8 cellular contexts compared by ENCODE assay signal in the genomic region with DNA sequence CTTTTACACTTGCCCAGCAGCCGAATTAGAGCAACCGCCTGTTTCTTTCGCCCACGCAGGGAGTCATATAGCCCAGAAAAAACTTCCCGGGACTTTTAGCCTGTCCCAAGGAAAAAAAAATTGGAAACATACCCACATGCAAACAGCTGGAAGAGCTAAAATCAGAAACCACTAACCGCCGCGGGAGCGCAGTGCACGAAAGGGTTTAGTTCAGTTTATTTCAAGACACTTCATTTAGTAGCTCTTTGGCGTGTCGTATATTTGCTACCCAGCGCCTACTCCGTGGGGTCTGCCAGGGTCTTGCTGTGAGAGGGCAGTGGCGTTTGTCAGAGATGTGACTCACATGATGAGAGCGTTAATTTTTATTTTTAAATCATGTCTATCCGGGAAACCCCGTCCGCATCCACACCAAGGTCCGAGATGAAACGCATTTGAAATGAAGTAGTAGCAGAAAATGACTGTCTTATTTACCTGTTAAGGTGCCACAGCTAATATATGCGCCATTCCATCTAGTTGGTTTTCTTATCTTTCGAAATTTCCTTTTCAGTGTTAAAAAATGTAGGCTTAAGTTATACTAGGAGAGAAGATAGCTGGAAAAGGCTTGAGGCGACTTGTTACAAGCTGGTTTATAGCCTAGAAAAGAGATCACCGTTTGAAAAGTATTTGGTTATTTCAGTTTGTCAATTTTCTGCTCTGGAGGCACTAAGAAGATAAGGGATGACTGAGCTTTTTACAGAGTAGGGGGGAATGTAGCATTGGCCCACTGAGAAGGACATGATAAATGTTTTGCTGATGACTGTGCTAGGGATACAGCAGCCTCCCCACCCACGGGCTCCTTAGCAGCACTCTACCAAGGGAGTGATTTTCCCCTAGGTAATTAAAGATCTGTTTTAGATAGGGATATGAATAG. TPM values are rescaled to one million over a fixed set of nuclear protein-coding genes. Genes with fewer than 3 reads are reported as not detected.
DNase-seq lines count a peak whose midpoint lies in the region; FAIRE-seq and TF ChIP-seq lines count a peak whose summit lies in the region.

No MANE protein-coding gene starts in this region.

- peaks cover 13% of the 10 kb centered on the region for H3K4me1 Mint-ChIP-seq in activated naive CD8-positive, alpha-beta T cell treated with anti-CD3 and anti-CD28 coated beads for 36 hours

- H3K36me3 Mint-ChIP-seq in activated naive CD8-positive, alpha-beta T cell treated with anti-CD3 and anti-CD28 coated beads for 36 hours = peaks cover 2% of the 10 kb centered on the region

- peaks cover 27% of the 10 kb centered on the region for H3K4me1 ChIP-seq in iPS-15b (ENCODE audit: control insufficient read depth, insufficient read depth, low read length)
- peaks cover 0 to 4% of the 10 kb centered on the region in 2 donors for H3K4me1 ChIP-seq in small intestine (ENCODE audit: control insufficient read depth in 2 of 2, insufficient read depth in 1 of 2, low read depth in 1 of 2, low read length in 1 of 2)

- TF ChIP-seq EP300 in Ishikawa (IDR thresholded peaks at IDR 0.05; ENCODE audit: borderline replicate concordance) = no peak

- 5 to 17% (median 15%) methylated on average over 26 of the region's 26 CpGs for WGBS in small intestine, 3 donors

- H3K27me3 ChIP-seq in iPS-15b (ENCODE audit: control insufficient read depth, insufficient read depth, low read length) (peaks cover 53% of the 10 kb centered on the region), small intestine (ENCODE audit: control insufficient read depth in 2 of 2, insufficient read depth in 2 of 2, low read length in 2 of 2) (no peaks in the 10 kb centered on the region)

- peak; percentile 61 for DNase-seq in Caki2 (ENCODE audit: low read depth)
- no peak for DNase-seq in activated naive CD8-positive, alpha-beta T cell treated with anti-CD3 and anti-CD28 coated beads for 36 hours
- DNase-seq in small intestine = peak; percentile 56
- no peak for DNase-seq in cerebellum (ENCODE audit: low spot score)
- DNase-seq in midbrain (lab: John Stamatoyannopoulos, UW) = no peak
- no peak for DNase-seq in AML-193 (lab: John Stamatoyannopoulos, UW)

- FAIRE-seq in small intestine (lab: Jason Lieb, UNC) = no peak

- peak overlapping the region; percentile 75 for H3K4me3 ChIP-seq in iPS-15b (ENCODE audit: low read depth, low read length)
- peak overlapping the region; percentile 90 to 100 for H3K4me3 ChIP-seq in small intestine (ENCODE audit: low read depth in 1 of 2, low read length in 2 of 2)

- H3K4me3 Mint-ChIP-seq in activated naive CD8-positive, alpha-beta T cell treated with anti-CD3 and anti-CD28 coated beads for 36 hours = peak overlapping the region; percentile 75

- H3K9ac ChIP-seq in iPS-15b (ENCODE audit: low read depth, low read length) = no peak overlapping the region

- H3K27ac Mint-ChIP-seq in activated naive CD8-positive, alpha-beta T cell treated with anti-CD3 and anti-CD28 coated beads for 36 hours = no peak overlapping the region

- H3K9me3 ChIP-seq in iPS-15b (ENCODE audit: control insufficient read depth, insufficient read depth, low read length) (no peaks in the 10 kb centered on the region), small intestine (ENCODE audit: control insufficient read depth, low read depth) (no peaks in the 10 kb centered on the region)

- no peaks in the 10 kb centered on the region for H3K36me3 ChIP-seq in iPS-15b (ENCODE audit: control insufficient read depth, insufficient read depth, low read length)
- H3K36me3 ChIP-seq in small intestine (ENCODE audit: control insufficient read depth in 2 of 2, insufficient read depth in 2 of 2, low read length in 2 of 2) = peaks cover 2 to 12% of the 10 kb centered on the region in 2 donors

- no peaks in the 10 kb centered on the region for H3K9me3 Mint-ChIP-seq in activated naive CD8-positive, alpha-beta T cell treated with anti-CD3 and anti-CD28 coated beads for 36 hours

- TF ChIP-seq RAD21 in Ishikawa (IDR thresholded peaks at IDR 0.05; ENCODE audit: low read depth) = no peak

- in situ Hi-C loops in Caki2 (cut with HindIII; ENCODE audit: low pct_unique_long_range_greater_than_20kb, low sequenced_read_pairs) = no loop called here

- H3K27ac ChIP-seq in small intestine (ENCODE audit: low read depth in 1 of 2, low read length in 1 of 2) = peak overlapping the region; percentile 90 to 99

- peaks cover 44% of the 10 kb centered on the region for H3K27me3 Mint-ChIP-seq in activated naive CD8-positive, alpha-beta T cell treated with anti-CD3 and anti-CD28 coated beads for 36 hours

TF ChIP-seq in Ishikawa, 13 proteins besides CTCF, POLR2A, EP300 and RAD21:
- no peak for TF ChIP-seq CREB1 (IDR thresholded peaks at IDR 0.05; ENCODE audit: low read depth)
- peak; percentile 75 for TF ChIP-seq EGR1 (IDR thresholded peaks at IDR 0.05)

RNA-seq across cellular contexts. Expression of gene KLF5, which starts 1.7 kb away (rescaled TPM):
- 7.9 and 10.4 TPM in 2 replicates for total RNA-seq in Caki2 (2014; rRNA removed; shearing (Covaris generic); ENCODE audit: low replicate concordance)
- total RNA-seq in activated naive CD8-positive, alpha-beta T cell treated with anti-CD3 and anti-CD28 coated beads for 36 hours = 1 to 10 TPM; 2.7 to 2.9 TPM
- polyA plus RNA-seq in small intestine = 100 to 1,000 TPM; 126 to 178 (median 141) TPM
- 1.7 TPM for total RNA-seq in cerebellum

Comparison
In these comparisons a context has a peak if more than half of its experiments do, and no peak if none do; other contexts are left out.
1. DNase-seq: peak in Caki2 (single experiment) and small intestine (single experiment); none in activated naive CD8-positive, alpha-beta T cell treated with anti-CD3 and anti-CD28 coated beads for 36 hours (single experiment), cerebellum (single experiment), midbrain (single experiment) and AML-193 (0 of 2).